Comparison of ENCODE assay signal across 9 cellular contexts in genomic region chr7:2710901-2711551, GRCh38. TPM values are rescaled to one million over a fixed set of nuclear protein-coding genes. Genes with fewer than 3 reads are reported as not detected.
A peak's percentile ranks its signal among the peaks of the same experiment; 100 is the strongest.
DNase-seq lines count a peak whose midpoint lies in the region; ATAC-seq and TF ChIP-seq lines count a peak whose summit lies in the region.
"Had no signal": no experiment of that assay in that cellular context is flagged by ENCODE, and none has a peak within 500 bp of the region (broad histone marks: within the 10 kb centered on the region; RNA-seq: fewer than 3 reads in every experiment).

No MANE protein-coding gene starts in this region.

- H4K20me1 ChIP-seq in PC-9 (ENCODE audit: insufficient read depth), result no peaks in the 10 kb centered on the region

- no TSS peak for BruUV-seq in PC-9 (replicated peaks; lab: Mats Ljungman, UMichigan)

- CTCF ChIA-PET in PC-9 (lab: Charles Lee), result interaction anchor here (0.6 to 1.7 kb wide), 5 partner anchors 40 to 1042 kb away, joined by 3 to 11 read pairs (median 4); no protein-coding TSS in a partner anchor

- H3K4me1 ChIP-seq in left lung (peaks cover 0 to 29% of the 10 kb centered on the region in 2 donors), PC-9 (replicated peaks; ENCODE audit: insufficient read depth) (no peaks in the 10 kb centered on the region)

- H3K79me2 ChIP-seq in PC-9 (ENCODE audit: low read depth), result no peaks in the 10 kb centered on the region

- H2AFZ ChIP-seq in PC-9, result no peak overlapping the region

- TF ChIP-seq CTCF in GM12864 (IDR thresholded peaks at IDR 0.05; ENCODE audit: low read depth, low read length, missing control alignments) (no peak), left lung (IDR thresholded peaks at IDR 0.05) (no peak), PC-9 (conservative IDR thresholded peaks at IDR 0.05) (no peak)

- H3F3A ChIP-seq in PC-9 (ENCODE audit: insufficient read depth, low read depth), result peaks cover 7% of the 10 kb centered on the region; the same call in 1 of the 2 replicates

- H3K27ac ChIP-seq in left lung, result peak overlapping the region in 1 of 2 donors; percentile 62
- no peak overlapping the region for H3K27ac ChIP-seq in PC-9

- intact Hi-C loops in left lung (cut with DNase I) (no loop called here), PC-9 (cut with micrococcal nuclease; ENCODE audit: unreplicated experiment) (no loop called here)

- POLR2A ChIA-PET in PC-9 (lab: Charles Lee; ENCODE audit: unreplicated experiment), result interaction anchor here (0.6 to 0.7 kb wide), 2 partner anchors 19 to 159 kb away, joined by 4 to 6 read pairs; no protein-coding TSS in a partner anchor

- ATAC-seq in GM21447 (IDR thresholded peaks at IDR 0.05; ENCODE audit: unreplicated experiment) (peak; percentile 49), left lung (peak; percentile 4), GM19328 (IDR thresholded peaks at IDR 0.05; ENCODE audit: unreplicated experiment) (no peak), HG03342 (IDR thresholded peaks at IDR 0.05; ENCODE audit: unreplicated experiment) (no peak), HG03439 (IDR thresholded peaks at IDR 0.05; ENCODE audit: unreplicated experiment) (no peak)

- H3K4me3 ChIP-seq in GM12864 (ENCODE audit: low read depth, low read length), result peak overlapping the region; percentile 51
- no peak overlapping the region for H3K4me3 ChIP-seq in left lung
- no peak overlapping the region for H3K4me3 ChIP-seq in PC-9

- no peaks in the 10 kb centered on the region for H3K9me2 ChIP-seq in PC-9 (ENCODE audit: insufficient read depth)

- no peak overlapping the region for H3K4me2 ChIP-seq in PC-9

- H3K9me3 ChIP-seq in left lung (no peaks in the 10 kb centered on the region), PC-9 (ENCODE audit: insufficient read depth, low read depth) (no peaks in the 10 kb centered on the region)

- peaks cover 0 to 15% of the 10 kb centered on the region in 2 donors for H3K27me3 ChIP-seq in left lung
- H3K27me3 ChIP-seq in PC-9 (ENCODE audit: insufficient read depth, low read depth), result no peaks in the 10 kb centered on the region

- H3K36me3 ChIP-seq in left lung, result no peaks in the 10 kb centered on the region
- no peaks in the 10 kb centered on the region for H3K36me3 ChIP-seq in PC-9 (ENCODE audit: low read depth)

- DNase-seq in GM12864 (ENCODE audit: low read depth), result peak; percentile 46
- DNase-seq in OCI-M1 (lab: John Stamatoyannopoulos, UW), result peak; percentile 4
- no peak for DNase-seq in left lung
- DNase-seq in PC-9, result no peak
- DNase-seq: NCI-H226 had no signal

RNA-seq across cellular contexts. Expression of gene AMZ1, which starts 23.0 kb away (rescaled TPM):
- 1 to 10 TPM in 1 of 2 donors, under 1 TPM in 1; 0.13 to 1.3 TPM for total RNA-seq in left lung
- total RNA-seq in PC-9 (2021), result 0.50 TPM in 1 of 2 replicates, not detected in the other

Comparison
In these comparisons a context has a peak if more than half of its experiments do, and no peak if none do; other contexts are left out.
1. DNase-seq: peak in GM12864 (single experiment) and OCI-M1 (single experiment); none in left lung (0 of 2) and PC-9 (0 of 2).
2. ATAC-seq: peak in GM21447 (single experiment) and left lung (single experiment); none in GM19328 (single experiment), HG03342 (single experiment) and HG03439 (single experiment).